In genomic region chr4:7434766-7435150, GRCh38 we compare ENCODE assay signal across 9 cellular contexts. TPM values are rescaled to one million over a fixed set of nuclear protein-coding genes. Genes with fewer than 3 reads are reported as not detected.
DNase-seq lines count a peak whose midpoint lies in the region; ATAC-seq, FAIRE-seq and TF ChIP-seq lines count a peak whose summit lies in the region.
"Had no signal": no experiment of that assay in that cellular context is flagged by ENCODE, and none has a peak within 500 bp of the region (broad histone marks: within the 10 kb centered on the region; RNA-seq: fewer than 3 reads in every experiment).

A gene with protein sequence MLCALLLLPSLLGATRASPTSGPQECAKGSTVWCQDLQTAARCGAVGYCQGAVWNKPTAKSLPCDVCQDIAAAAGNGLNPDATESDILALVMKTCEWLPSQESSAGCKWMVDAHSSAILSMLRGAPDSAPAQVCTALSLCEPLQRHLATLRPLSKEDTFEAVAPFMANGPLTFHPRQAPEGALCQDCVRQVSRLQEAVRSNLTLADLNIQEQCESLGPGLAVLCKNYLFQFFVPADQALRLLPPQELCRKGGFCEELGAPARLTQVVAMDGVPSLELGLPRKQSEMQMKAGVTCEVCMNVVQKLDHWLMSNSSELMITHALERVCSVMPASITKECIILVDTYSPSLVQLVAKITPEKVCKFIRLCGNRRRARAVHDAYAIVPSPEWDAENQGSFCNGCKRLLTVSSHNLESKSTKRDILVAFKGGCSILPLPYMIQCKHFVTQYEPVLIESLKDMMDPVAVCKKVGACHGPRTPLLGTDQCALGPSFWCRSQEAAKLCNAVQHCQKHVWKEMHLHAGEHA (minus strand): TSS chr4:7434930. CDS start chr4:7434879, 51 bp downstream.

- TF ChIP-seq CTCF in keratinocyte (optimal IDR thresholded peaks at IDR 0.05 in 1 of 3, IDR thresholded peaks at IDR 0.05 in 1 of 3, conservative IDR thresholded peaks at IDR 0.05 in 1 of 3; ENCODE audit: extremely low read depth in 1 of 3, insufficient read depth in 2 of 3, low read length in 3 of 3) (no peak), upper lobe of left lung (IDR thresholded peaks at IDR 0.05) (no peak)

- H3K4me1 Mint-ChIP-seq in activated naive CD8-positive, alpha-beta T cell treated with anti-CD3 and anti-CD28 coated beads, Interleukin-2, amount 50 U/mL, for 24 hours: no peaks in the 10 kb centered on the region
- no peaks in the 10 kb centered on the region for H3K4me1 Mint-ChIP-seq in activated naive CD8-positive, alpha-beta T cell treated with anti-CD3 and anti-CD28 coated beads for 36 hours
- H3K4me1 Mint-ChIP-seq in naive thymus-derived CD8-positive, alpha-beta T cell: peaks cover 0 to 5% (median 0%) of the 10 kb centered on the region in 4 donors

- 22 to 37% methylated on average over 5 to 7 of the region's 7 CpGs for WGBS in upper lobe of left lung, 2 donors

- H3K27me3 Mint-ChIP-seq in activated naive CD8-positive, alpha-beta T cell treated with anti-CD3 and anti-CD28 coated beads, Interleukin-2, amount 50 U/mL, for 24 hours: peaks cover under 1% of the 10 kb centered on the region
- H3K27me3 Mint-ChIP-seq in activated naive CD8-positive, alpha-beta T cell treated with anti-CD3 and anti-CD28 coated beads for 36 hours: no peaks in the 10 kb centered on the region
- peaks cover 0 to 4% (median 3%) of the 10 kb centered on the region in 5 donors for H3K27me3 Mint-ChIP-seq in naive thymus-derived CD8-positive, alpha-beta T cell

- TF ChIP-seq EP300 in upper lobe of left lung (IDR thresholded peaks at IDR 0.05): no peak

- H3K4me3 ChIP-seq in keratinocyte (ENCODE audit: control insufficient read depth in 2 of 3, extremely low read depth in 1 of 3, insufficient read depth in 2 of 3, low read depth in 1 of 3, low read length in 3 of 3): no peak within 1 kb of the TSS
- H3K4me3 ChIP-seq in upper lobe of left lung: no peak within 1 kb of the TSS

- no peak for DNase-seq in activated naive CD8-positive, alpha-beta T cell treated with anti-CD3 and anti-CD28 coated beads, Interleukin-2, amount 50 U/mL, for 24 hours
- DNase-seq in activated naive CD8-positive, alpha-beta T cell treated with anti-CD3 and anti-CD28 coated beads for 36 hours: no peak
- DNase-seq in T1000 (lab: John Stamatoyannopoulos, UW): peak; percentile 35
- DNase-seq in keratinocyte (ENCODE audit: low read depth, low spot score): no peak
- peak; percentile 81 to 87 for DNase-seq in upper lobe of left lung
- DNase-seq in naive thymus-derived CD8-positive, alpha-beta T cell: no peak
- DNase-seq: NCI-H1048 had no signal

- FAIRE-seq in keratinocyte (lab: Jason Lieb, UNC): peak; percentile 81

- no peak for TF ChIP-seq POLR2A in upper lobe of left lung (IDR thresholded peaks at IDR 0.05)

- dilution Hi-C loops in keratinocyte (cut with MboI; ENCODE audit: extremely low pct_ligation_motif_present, low sequenced_read_pairs): no loop called here

- no peak within 1 kb of the TSS for H3K4me2 ChIP-seq in keratinocyte (ENCODE audit: control insufficient read depth, extremely low read depth, insufficient read depth, low read depth, low read length)

- no peaks in the 10 kb centered on the region for H3K9me3 ChIP-seq in keratinocyte (ENCODE audit: control insufficient read depth, low read depth, low read length)
- no peaks in the 10 kb centered on the region for H3K9me3 ChIP-seq in upper lobe of left lung

- H4K20me1 ChIP-seq in keratinocyte (ENCODE audit: control insufficient read depth, extremely low read depth, insufficient read depth, low read length): no peaks in the 10 kb centered on the region

- H3K9me3 Mint-ChIP-seq in activated naive CD8-positive, alpha-beta T cell treated with anti-CD3 and anti-CD28 coated beads, Interleukin-2, amount 50 U/mL, for 24 hours: no peaks in the 10 kb centered on the region
- H3K9me3 Mint-ChIP-seq in activated naive CD8-positive, alpha-beta T cell treated with anti-CD3 and anti-CD28 coated beads for 36 hours: no peaks in the 10 kb centered on the region
- H3K9me3 Mint-ChIP-seq in naive thymus-derived CD8-positive, alpha-beta T cell: no peaks in the 10 kb centered on the region

- no peaks in the 10 kb centered on the region for H3K9me1 ChIP-seq in keratinocyte (ENCODE audit: control insufficient read depth, extremely low read depth, insufficient read depth, low read length)

- POLR2A ChIA-PET in naive thymus-derived CD8-positive, alpha-beta T cell (lab: Charles Lee): no interaction called here

- H3K4me1 ChIP-seq in keratinocyte (ENCODE audit: control insufficient read depth, extremely low read depth, insufficient read depth, low read length): peaks cover 16% of the 10 kb centered on the region
- H3K4me1 ChIP-seq in upper lobe of left lung: peaks cover 3 to 16% (median 10%) of the 10 kb centered on the region in 4 donors

- H3K79me2 ChIP-seq in keratinocyte (ENCODE audit: control insufficient read depth, insufficient read depth, low read length): no peaks in the 10 kb centered on the region

- peak; percentile 32 for ATAC-seq in activated naive CD8-positive, alpha-beta T cell treated with anti-CD3 and anti-CD28 coated beads, Interleukin-2, amount 50 U/mL, for 24 hours
- ATAC-seq in upper lobe of left lung (ENCODE audit: low FRiP score in 2 of 2) (peak; percentile 73 to 80), HG03354 (IDR thresholded peaks at IDR 0.05; ENCODE audit: poor library complexity, severe bottlenecking, unreplicated experiment) (no peak), GM21360 (IDR thresholded peaks at IDR 0.05; ENCODE audit: unreplicated experiment) (no peak)
- no peak for ATAC-seq in naive thymus-derived CD8-positive, alpha-beta T cell

- no peak within 1 kb of the TSS for H3K9ac ChIP-seq in keratinocyte (ENCODE audit: control insufficient read depth, extremely low read depth, insufficient read depth, low read length)

- H3K27ac ChIP-seq in keratinocyte (ENCODE audit: control insufficient read depth, insufficient read depth, low read length) (no peak within 1 kb of the TSS), upper lobe of left lung (peak within 1 kb of the TSS in 1 of 4 donors; percentile 7)

- H3K27me3 ChIP-seq in keratinocyte (ENCODE audit: control insufficient read depth, extremely low read depth, insufficient read depth, low read length) (peaks cover 9% of the 10 kb centered on the region), upper lobe of left lung (no peaks in the 10 kb centered on the region)

- no peaks in the 10 kb centered on the region for H3K36me3 Mint-ChIP-seq in activated naive CD8-positive, alpha-beta T cell treated with anti-CD3 and anti-CD28 coated beads, Interleukin-2, amount 50 U/mL, for 24 hours (ENCODE audit: low read depth)
- no peaks in the 10 kb centered on the region for H3K36me3 Mint-ChIP-seq in activated naive CD8-positive, alpha-beta T cell treated with anti-CD3 and anti-CD28 coated beads for 36 hours
- no peaks in the 10 kb centered on the region for H3K36me3 Mint-ChIP-seq in naive thymus-derived CD8-positive, alpha-beta T cell

- no peaks in the 10 kb centered on the region for H3K36me3 ChIP-seq in keratinocyte (ENCODE audit: control insufficient read depth in 2 of 2, extremely low read depth in 1 of 2, insufficient read depth in 2 of 2, low read length in 2 of 2)
- no peaks in the 10 kb centered on the region for H3K36me3 ChIP-seq in upper lobe of left lung

- H3K27ac Mint-ChIP-seq in activated naive CD8-positive, alpha-beta T cell treated with anti-CD3 and anti-CD28 coated beads, Interleukin-2, amount 50 U/mL, for 24 hours: no peak within 1 kb of the TSS
- H3K27ac Mint-ChIP-seq in activated naive CD8-positive, alpha-beta T cell treated with anti-CD3 and anti-CD28 coated beads for 36 hours: no peak within 1 kb of the TSS
- H3K27ac Mint-ChIP-seq in naive thymus-derived CD8-positive, alpha-beta T cell: peak within 1 kb of the TSS in 1 of 10 donors; percentile 1

- H2AFZ ChIP-seq in keratinocyte (ENCODE audit: control insufficient read depth, low read length): no peak within 1 kb of the TSS

- H3K4me3 Mint-ChIP-seq in activated naive CD8-positive, alpha-beta T cell treated with anti-CD3 and anti-CD28 coated beads, Interleukin-2, amount 50 U/mL, for 24 hours: no peak within 1 kb of the TSS
- no peak within 1 kb of the TSS for H3K4me3 Mint-ChIP-seq in activated naive CD8-positive, alpha-beta T cell treated with anti-CD3 and anti-CD28 coated beads for 36 hours
- H3K4me3 Mint-ChIP-seq in naive thymus-derived CD8-positive, alpha-beta T cell: no peak within 1 kb of the TSS

RNA-seq across cellular contexts. Expression of the gene that starts here (rescaled TPM):
- not detected for total RNA-seq in activated naive CD8-positive, alpha-beta T cell treated with anti-CD3 and anti-CD28 coated beads for 36 hours
- polyA plus RNA-seq in keratinocyte: 0.01 to 0.05 TPM (median 0.03 TPM) in 3 replicates
- polyA plus RNA-seq in keratinocyte (2011; ENCODE audit: low read depth): 1.8 TPM
- polyA plus RNA-seq in keratinocyte (2011; cell fraction: cytosol; rRNA removed): not detected in 2 replicates
- polyA plus RNA-seq in keratinocyte (2011; cell fraction: nucleus; rRNA removed): 0.05 TPM in 2 replicates
- polyA plus RNA-seq in keratinocyte (2012; ENCODE audit: low replicate concordance): 0.03 and 5.2 TPM in 2 replicates
- 0.10 TPM in 1 of 3 replicates, not detected in the others for polyA minus RNA-seq in keratinocyte
- not detected for polyA minus RNA-seq in keratinocyte (2011; cell fraction: cytosol; rRNA and poly(A)+ RNA removed)
- polyA minus RNA-seq in keratinocyte (2011; cell fraction: nucleus; rRNA and poly(A)+ RNA removed): 0.32 TPM in 1 of 2 replicates, not detected in the other
- under 1 TPM in 3 of 6 donors, not detected in 3; 0.20 to 0.61 (median 0.31) TPM for total RNA-seq in upper lobe of left lung
- not detected for total RNA-seq in naive thymus-derived CD8-positive, alpha-beta T cell
- not detected for polyA plus RNA-seq in naive thymus-derived CD8-positive, alpha-beta T cell

Comparison
In these comparisons a context has a peak if more than half of its experiments do, and no peak if none do; other contexts are left out.
1. Peak in DNase-seq and ATAC-seq in upper lobe of left lung; RNA of the gene not detected or under 1 TPM.